In genomic region chr21:45178971-45179370, GRCh38 we compare ENCODE assay signal across 31 cellular contexts.
"Had no signal": no experiment of that assay in that cellular context is flagged by ENCODE, and none has a peak within 500 bp of the region (broad histone marks: within the 10 kb centered on the region; RNA-seq: fewer than 3 reads in every experiment).

No MANE protein-coding gene starts in this region.

- H3K27me3 ChIP-seq: ascending aorta, breast epithelium, cardiac muscle cell, dorsolateral prefrontal cortex, esophagus squamous epithelium, gastroesophageal sphincter, heart right ventricle had no signal

- H3K4me3 ChIP-seq: ascending aorta, breast epithelium, cardiac muscle cell, coronary artery, dorsolateral prefrontal cortex, esophagus squamous epithelium, gastroesophageal sphincter, heart right ventricle had no signal

- H3K4me1 ChIP-seq: ascending aorta, breast epithelium, esophagus squamous epithelium, gastroesophageal sphincter, heart right ventricle had no signal

- ATAC-seq: activated CD4-positive, CD25-positive, alpha-beta regulatory T cell treated with anti-CD3 and anti-CD28 coated beads, Interleukin-2, amount 50 U/mL, for 24 hours; activated T-cell treated with anti-CD3 and anti-CD28 coated beads, Interleukin-2, amount 50 U/mL, for 72 hours; gastroesophageal sphincter; T-helper 17 cell had no signal

- H3K4me1 Mint-ChIP-seq: activated B cell treated with CpG ODN at 0.5 μM for 24 hours; activated CD4-positive, alpha-beta memory T cell treated with anti-CD3 and anti-CD28 coated beads, Interleukin-2, amount 10 ng/mL, durations not matched to agents 7 days and 5 days; activated naive CD4-positive, alpha-beta T cell treated with anti-CD3 and anti-CD28 coated beads, Interleukin-2, amount 50 U/mL, for 24 hours; activated naive CD8-positive, alpha-beta T cell treated with anti-CD3 and anti-CD28 coated beads, Interleukin-2, amount 10 ng/mL, durations not matched to agents 7 days and 5 days; brain had no signal

- H3K27me3 Mint-ChIP-seq: activated B cell treated with CpG ODN at 0.5 μM for 24 hours; activated CD4-positive, alpha-beta memory T cell treated with anti-CD3 and anti-CD28 coated beads, Interleukin-2, amount 10 ng/mL, durations not matched to agents 7 days and 5 days; activated naive CD4-positive, alpha-beta T cell treated with anti-CD3 and anti-CD28 coated beads, Interleukin-2, amount 50 U/mL, for 24 hours; activated naive CD8-positive, alpha-beta T cell treated with anti-CD3 and anti-CD28 coated beads, Interleukin-2, amount 10 ng/mL, durations not matched to agents 7 days and 5 days; activated T-cell treated with anti-CD3 and anti-CD28 coated beads, Interleukin-2, amount 50 U/mL, for 24 hours; brain; dendritic cell treated with granulocyte-macrophage colony-stimulating factor and Interleukin-4, amounts not matched to agents 40 ng/mL and 50 ng/mL, for 4 days; T-helper 17 cell had no signal

- DNase-seq: activated B cell treated with CpG ODN at 0.5 μM for 24 hours; activated CD4-positive, alpha-beta memory T cell treated with anti-CD3 and anti-CD28 coated beads, Interleukin-2, amount 10 ng/mL, durations not matched to agents 7 days and 5 days; activated CD4-positive, alpha-beta T cell treated with anti-CD3 and anti-CD28 coated beads for 48 hours; activated CD8-positive, alpha-beta memory T cell treated with anti-CD3 and anti-CD28 coated beads, Interleukin-2, amount 50 U/mL, for 48 hours; activated gamma-delta T cell; activated naive CD4-positive, alpha-beta T cell; activated naive CD8-positive, alpha-beta T cell treated with anti-CD3 and anti-CD28 coated beads, Interleukin-2, amount 10 ng/mL, durations not matched to agents 7 days and 5 days; activated T-cell treated with anti-CD3 and anti-CD28 coated beads for 4 hours; activated T-cell treated with anti-CD3 and anti-CD28 coated beads, Interleukin-2, amount 50 U/mL, for 24 hours; activated T-cell treated with anti-CD3 and anti-CD28 coated beads, Interleukin-2, amount 50 U/mL, for 72 hours; central memory CD4-positive, alpha-beta T cell; dorsolateral prefrontal cortex; effector memory CD4-positive, alpha-beta T cell; erythroblast; esophagus squamous epithelium; foreskin melanocyte; heart right ventricle; T-helper 1 cell; T-helper 17 cell; T1000; WERI-Rb-1 had no signal

- H3K4me3 Mint-ChIP-seq: activated B cell treated with CpG ODN at 0.5 μM for 24 hours; activated CD4-positive, alpha-beta memory T cell treated with anti-CD3 and anti-CD28 coated beads, Interleukin-2, amount 10 ng/mL, durations not matched to agents 7 days and 5 days; activated naive CD4-positive, alpha-beta T cell treated with anti-CD3 and anti-CD28 coated beads, Interleukin-2, amount 50 U/mL, for 24 hours; activated naive CD8-positive, alpha-beta T cell treated with anti-CD3 and anti-CD28 coated beads, Interleukin-2, amount 10 ng/mL, durations not matched to agents 7 days and 5 days; activated T-cell treated with anti-CD3 and anti-CD28 coated beads, Interleukin-2, amount 50 U/mL, for 24 hours; activated T-cell treated with anti-CD3 and anti-CD28 coated beads, Interleukin-2, amount 50 U/mL, for 72 hours; brain; dendritic cell treated with granulocyte-macrophage colony-stimulating factor and Interleukin-4, amounts not matched to agents 40 ng/mL and 50 ng/mL, for 4 days; T-helper 17 cell; T-helper 2 cell treated with Interferon-gamma antibody and Interleukin-4, amounts not matched to agents 5 μg/mL and 100 μg/mL, for 36 hours had no signal

- H3K9me3 ChIP-seq: ascending aorta, breast epithelium, esophagus squamous epithelium, gastroesophageal sphincter, heart right ventricle had no signal

- H3K36me3 ChIP-seq: breast epithelium had no signal

- H3K27ac Mint-ChIP-seq: activated B cell treated with CpG ODN at 0.5 μM for 24 hours; activated CD4-positive, alpha-beta memory T cell treated with anti-CD3 and anti-CD28 coated beads, Interleukin-2, amount 10 ng/mL, durations not matched to agents 7 days and 5 days; activated naive CD4-positive, alpha-beta T cell treated with anti-CD3 and anti-CD28 coated beads, Interleukin-2, amount 50 U/mL, for 24 hours; activated naive CD8-positive, alpha-beta T cell treated with anti-CD3 and anti-CD28 coated beads, Interleukin-2, amount 10 ng/mL, durations not matched to agents 7 days and 5 days; activated T-cell treated with anti-CD3 and anti-CD28 coated beads, Interleukin-2, amount 50 U/mL, for 24 hours; activated T-cell treated with anti-CD3 and anti-CD28 coated beads, Interleukin-2, amount 50 U/mL, for 72 hours; dendritic cell treated with granulocyte-macrophage colony-stimulating factor and Interleukin-4, amounts not matched to agents 40 ng/mL and 50 ng/mL, for 4 days; T-helper 17 cell; T-helper 2 cell treated with Interferon-gamma antibody and Interleukin-4, amounts not matched to agents 5 μg/mL and 100 μg/mL, for 36 hours had no signal

- H3K27ac ChIP-seq: ascending aorta, breast epithelium, cardiac muscle cell, coronary artery, dorsolateral prefrontal cortex, esophagus squamous epithelium, gastroesophageal sphincter, heart right ventricle, WERI-Rb-1 had no signal

- H3K9me3 Mint-ChIP-seq: activated B cell treated with CpG ODN at 0.5 μM for 24 hours; activated CD4-positive, alpha-beta memory T cell treated with anti-CD3 and anti-CD28 coated beads, Interleukin-2, amount 10 ng/mL, durations not matched to agents 7 days and 5 days; activated naive CD4-positive, alpha-beta T cell treated with anti-CD3 and anti-CD28 coated beads, Interleukin-2, amount 50 U/mL, for 24 hours; activated naive CD8-positive, alpha-beta T cell treated with anti-CD3 and anti-CD28 coated beads, Interleukin-2, amount 10 ng/mL, durations not matched to agents 7 days and 5 days; activated T-cell treated with anti-CD3 and anti-CD28 coated beads, Interleukin-2, amount 50 U/mL, for 24 hours; activated T-cell treated with anti-CD3 and anti-CD28 coated beads, Interleukin-2, amount 50 U/mL, for 72 hours; brain; dendritic cell treated with granulocyte-macrophage colony-stimulating factor and Interleukin-4, amounts not matched to agents 40 ng/mL and 50 ng/mL, for 4 days; T-helper 2 cell treated with Interferon-gamma antibody and Interleukin-4, amounts not matched to agents 5 μg/mL and 100 μg/mL, for 36 hours had no signal
